ENCODE assay signal across 11 cellular contexts in genomic region chr17:42363767-42364585, GRCh38. TPM values are rescaled to one million over a fixed set of nuclear protein-coding genes. Genes with fewer than 3 reads are reported as not detected.
DNase-seq lines count a peak whose midpoint lies in the region; ATAC-seq, FAIRE-seq and TF ChIP-seq lines count a peak whose summit lies in the region.
"Had no signal": no experiment of that assay in that cellular context is flagged by ENCODE, and none has a peak within 500 bp of the region (broad histone marks: within the 10 kb centered on the region; RNA-seq: fewer than 3 reads in every experiment).

No MANE protein-coding gene starts in this region.

- no peaks in the 10 kb centered on the region for H3K9me3 Mint-ChIP-seq in CD14-positive monocyte

- no peak for FAIRE-seq in GM19239 (lab: Jason Lieb, UNC)
- FAIRE-seq: GM18507 had no signal

- no peak for TF ChIP-seq CTCF in CD14-positive monocyte (IDR thresholded peaks at IDR 0.05)
- TF ChIP-seq CTCF in astrocyte of the spinal cord (IDR thresholded peaks at IDR 0.05; ENCODE audit: low read depth, low read length), result no peak

- no peak for ATAC-seq in HG02852 (IDR thresholded peaks at IDR 0.05; ENCODE audit: unreplicated experiment)

- no peak overlapping the region for H3K4me3 ChIP-seq in astrocyte of the spinal cord (ENCODE audit: low read depth, low read length)
- H3K4me3 ChIP-seq: ovary had no signal

- no peak for DNase-seq in CD14-positive monocyte (ENCODE audit: low spot score)
- DNase-seq in M059J (ENCODE audit: low read depth), result peak; percentile 72
- DNase-seq in astrocyte of the spinal cord (ENCODE audit: low read depth, low spot score), result peak; percentile 73
- peak; percentile 73 for DNase-seq in myocyte (ENCODE audit: low read depth)
- no peak for DNase-seq in GM19239 (ENCODE audit: insufficient read length, low spot score)
- DNase-seq in DMS79 treated with DMSO at 0.1 percent for 48 hours (lab: John Stamatoyannopoulos, UW), result no peak
- no peak for DNase-seq in NCI-H69 (lab: John Stamatoyannopoulos, UW)
- DNase-seq: MV-4-11, ovary had no signal

- peaks cover 0 to 2% (median 0%) of the 10 kb centered on the region in 3 donors for H3K27me3 Mint-ChIP-seq in CD14-positive monocyte (ENCODE audit: low read depth in 3 of 3)

- intact Hi-C loops in CD14-positive monocyte (cut with micrococcal nuclease), result loop anchor here in 1 of 2 donors (5.0 kb wide), 1 partner anchor 38 kb away; no protein-coding TSS in a partner anchor

- H3K4me1 Mint-ChIP-seq in CD14-positive monocyte, result peaks cover 78% of the 10 kb centered on the region

- H3K4me3 Mint-ChIP-seq in CD14-positive monocyte, result no peak overlapping the region

- in situ Hi-C loops in astrocyte of the spinal cord (cut with HindIII; ENCODE audit: low sequenced_read_pairs), result no loop called here

- peaks cover 16 to 18% of the 10 kb centered on the region in 2 donors for H3K36me3 Mint-ChIP-seq in CD14-positive monocyte

- peak overlapping the region in 5 of 7 donors; percentile 3 to 72 (median 46) for H3K27ac Mint-ChIP-seq in CD14-positive monocyte

RNA-seq across cellular contexts. Expression of gene STAT3, which starts 24.3 kb away (rescaled TPM):
- 100 to 1,000 TPM; 110 to 155 TPM for polyA plus RNA-seq in CD14-positive monocyte
- total RNA-seq in M059J (2014; rRNA removed; shearing (Covaris generic)), result 69.3 and 112 TPM in 2 replicates
- 106 and 159 TPM in 2 replicates for total RNA-seq in myocyte
- polyA plus RNA-seq in myocyte (2012), result 70.7 TPM

RNA-seq across cellular contexts. Expression of gene CAVIN1, which starts 59.1 kb away (rescaled TPM):
- polyA plus RNA-seq in CD14-positive monocyte, result not detected
- total RNA-seq in M059J (2014; rRNA removed; shearing (Covaris generic)), result 233 and 412 TPM in 2 replicates
- 346 and 373 TPM in 2 replicates for total RNA-seq in myocyte
- 425 TPM for polyA plus RNA-seq in myocyte (2012)

Comparison
In these comparisons a context has a peak if more than half of its experiments do, and no peak if none do; other contexts are left out.
1. DNase-seq: peak in M059J (single experiment), astrocyte of the spinal cord (single experiment) and myocyte (single experiment); none in CD14-positive monocyte (single experiment), GM19239 (single experiment), DMS79 treated with DMSO at 0.1 percent for 48 hours (single experiment) and NCI-H69 (single experiment).